Comparison of ENCODE assay signal across 1 cellular context in genomic region chr20:25397827-25398226, GRCh38.
TF ChIP-seq lines count a peak whose summit lies in the region.

No MANE protein-coding gene starts in this region.

TF ChIP-seq in GM23338, 12 proteins besides CTCF, POLR2A, EP300 and RAD21 (continued from another document):
- TF ChIP-seq ZNF462 (CRISPR knock-in tag; IDR thresholded peaks at IDR 0.05) (no peak), NANOG (IDR thresholded peaks at IDR 0.05; ENCODE audit: borderline replicate concordance) (no peak)
